Comparison of ENCODE assay signal across 9 cellular contexts in genomic region chr14:69484444-69485113, GRCh38. TPM values are rescaled to one million over a fixed set of nuclear protein-coding genes. Genes with fewer than 3 reads are reported as not detected.
A peak's percentile ranks its signal among the peaks of the same experiment; 100 is the strongest.
DNase-seq lines count a peak whose midpoint lies in the region; ATAC-seq and TF ChIP-seq lines count a peak whose summit lies in the region.
"Had no signal": no experiment of that assay in that cellular context is flagged by ENCODE, and none has a peak within 500 bp of the region (broad histone marks: within the 10 kb centered on the region; RNA-seq: fewer than 3 reads in every experiment).

TSS of gene PLEKHD1 (plus strand) at chr14:69484728. CDS start at chr14:69484966, 238 bp downstream.

- no peaks in the 10 kb centered on the region for H3K36me3 Mint-ChIP-seq in activated T-cell treated with anti-CD3 and anti-CD28 coated beads, Interleukin-2, amount 50 U/mL, for 72 hours (ENCODE audit: insufficient read depth in 2 of 2)
- H3K36me3 Mint-ChIP-seq in activated T-cell treated with anti-CD3 and anti-CD28 coated beads, Interleukin-2, amount 50 U/mL, for 24 hours (ENCODE audit: low read depth) = no peaks in the 10 kb centered on the region

- no peak within 1 kb of the TSS for H3K27ac Mint-ChIP-seq in activated T-cell treated with anti-CD3 and anti-CD28 coated beads, Interleukin-2, amount 50 U/mL, for 72 hours
- H3K27ac Mint-ChIP-seq in activated T-cell treated with anti-CD3 and anti-CD28 coated beads, Interleukin-2, amount 50 U/mL, for 24 hours = no peak within 1 kb of the TSS

- H3K27ac ChIP-seq in dorsolateral prefrontal cortex (peak within 1 kb of the TSS in 1 of 59 donors; percentile 53), mesodermal cell (ENCODE audit: low read depth, low read length, severe bottlenecking) (no peak within 1 kb of the TSS)
- H3K27ac ChIP-seq: KMS-11 had no signal

- peaks cover 58% of the 10 kb centered on the region for H3K27me3 Mint-ChIP-seq in activated T-cell treated with anti-CD3 and anti-CD28 coated beads, Interleukin-2, amount 50 U/mL, for 72 hours (ENCODE audit: low read depth)
- peaks cover 59% of the 10 kb centered on the region for H3K27me3 Mint-ChIP-seq in activated T-cell treated with anti-CD3 and anti-CD28 coated beads, Interleukin-2, amount 50 U/mL, for 24 hours

- no peaks in the 10 kb centered on the region for H3K36me3 ChIP-seq in mesodermal cell (ENCODE audit: control insufficient read depth, insufficient read depth, low read length)

- H3K9me3 Mint-ChIP-seq in activated T-cell treated with anti-CD3 and anti-CD28 coated beads, Interleukin-2, amount 50 U/mL, for 72 hours = no peaks in the 10 kb centered on the region
- H3K9me3 Mint-ChIP-seq in activated T-cell treated with anti-CD3 and anti-CD28 coated beads, Interleukin-2, amount 50 U/mL, for 24 hours = no peaks in the 10 kb centered on the region

- peak; percentile 53 to 54 for ATAC-seq in activated T-cell treated with anti-CD3 and anti-CD28 coated beads, Interleukin-2, amount 50 U/mL, for 72 hours (replicated peaks in 1 of 2)
- no peak for ATAC-seq in GM19351 (IDR thresholded peaks at IDR 0.05; ENCODE audit: unreplicated experiment)

- peak in 1 of 2 donors; percentile 6 for DNase-seq in activated T-cell treated with anti-CD3 and anti-CD28 coated beads, Interleukin-2, amount 50 U/mL, for 72 hours
- no peak for DNase-seq in activated T-cell treated with anti-CD3 and anti-CD28 coated beads, Interleukin-2, amount 50 U/mL, for 24 hours
- DNase-seq in dorsolateral prefrontal cortex = peak in 5 of 10 donors; percentile 12 to 85 (median 36)
- DNase-seq in NAMALWA (ENCODE audit: low spot score) = no peak
- DNase-seq in activated naive CD4-positive, alpha-beta T cell treated with Interleukin-2 at 50 U/mL for 16 hours = no peak
- no peak for DNase-seq in stimulated activated CD4-positive, alpha-beta T cell treated with anti-CD3 and anti-CD28 coated beads, Interleukin-2, amount 100 ng/mL, for 48 hours

- peak within 1 kb of the TSS; percentile 29 to 62 for H3K4me3 Mint-ChIP-seq in activated T-cell treated with anti-CD3 and anti-CD28 coated beads, Interleukin-2, amount 50 U/mL, for 72 hours
- H3K4me3 Mint-ChIP-seq in activated T-cell treated with anti-CD3 and anti-CD28 coated beads, Interleukin-2, amount 50 U/mL, for 24 hours = no peak within 1 kb of the TSS

- H3K9me3 ChIP-seq in mesodermal cell (ENCODE audit: control insufficient read depth, low read length) = no peaks in the 10 kb centered on the region

- H3K4me1 ChIP-seq in mesodermal cell (ENCODE audit: control insufficient read depth, insufficient read depth, low read length, poor library complexity, severe bottlenecking) = no peaks in the 10 kb centered on the region

- intact Hi-C loops in dorsolateral prefrontal cortex (cut with DNase I) = no loop called here

- no peaks in the 10 kb centered on the region for H3K4me1 Mint-ChIP-seq in activated T-cell treated with anti-CD3 and anti-CD28 coated beads, Interleukin-2, amount 50 U/mL, for 72 hours (ENCODE audit: low read depth)
- peaks cover 4% of the 10 kb centered on the region for H3K4me1 Mint-ChIP-seq in activated T-cell treated with anti-CD3 and anti-CD28 coated beads, Interleukin-2, amount 50 U/mL, for 24 hours (ENCODE audit: low read depth)

- peak within 1 kb of the TSS in 58 of 59 donors; percentile 18 to 69 (median 52) for H3K4me3 ChIP-seq in dorsolateral prefrontal cortex
- peak within 1 kb of the TSS; percentile 19 for H3K4me3 ChIP-seq in mesodermal cell (ENCODE audit: extremely low read depth, insufficient read depth, low read length, poor library complexity, severe bottlenecking)

- TF ChIP-seq CTCF in dorsolateral prefrontal cortex (IDR thresholded peaks at IDR 0.05 in 54 of 56, conservative IDR thresholded peaks at IDR 0.05 in 2 of 56; ENCODE audit: low read depth in 1 of 56, partially characterized antibody in 56 of 56) = no peak

- 1 to 2% methylated on average over 54 to 69 of the region's 72 CpGs for WGBS in mesodermal cell (ENCODE audit: insufficient coverage in 2 of 2), 2 experiments

- peaks cover 0 to 53% (median 26%) of the 10 kb centered on the region in 45 donors for H3K27me3 ChIP-seq in dorsolateral prefrontal cortex

RNA-seq across cellular contexts. Expression of gene PLEKHD1, which starts in this region (rescaled TPM):
- under 1 TPM in 1 of 2 donors, not detected in 1; 0.12 TPM for total RNA-seq in activated T-cell treated with anti-CD3 and anti-CD28 coated beads, Interleukin-2, amount 50 U/mL, for 72 hours
- 1 to 10 TPM in 118 of 120 experiments, under 1 TPM in 2; 0.76 to 6.0 (median 2.6) TPM for total RNA-seq in dorsolateral prefrontal cortex
- not detected for polyA plus RNA-seq in mesodermal cell (2013, experiment 1 of 2)
- polyA plus RNA-seq in mesodermal cell (2013, experiment 2 of 2) = not detected

Comparison
In these comparisons a context has a peak if more than half of its experiments do, and no peak if none do; other contexts are left out.
1. Peak in ATAC-seq in activated T-cell treated with anti-CD3 and anti-CD28 coated beads, Interleukin-2, amount 50 U/mL, for 72 hours; RNA of the gene not detected or under 1 TPM.